In the genomic region with DNA sequence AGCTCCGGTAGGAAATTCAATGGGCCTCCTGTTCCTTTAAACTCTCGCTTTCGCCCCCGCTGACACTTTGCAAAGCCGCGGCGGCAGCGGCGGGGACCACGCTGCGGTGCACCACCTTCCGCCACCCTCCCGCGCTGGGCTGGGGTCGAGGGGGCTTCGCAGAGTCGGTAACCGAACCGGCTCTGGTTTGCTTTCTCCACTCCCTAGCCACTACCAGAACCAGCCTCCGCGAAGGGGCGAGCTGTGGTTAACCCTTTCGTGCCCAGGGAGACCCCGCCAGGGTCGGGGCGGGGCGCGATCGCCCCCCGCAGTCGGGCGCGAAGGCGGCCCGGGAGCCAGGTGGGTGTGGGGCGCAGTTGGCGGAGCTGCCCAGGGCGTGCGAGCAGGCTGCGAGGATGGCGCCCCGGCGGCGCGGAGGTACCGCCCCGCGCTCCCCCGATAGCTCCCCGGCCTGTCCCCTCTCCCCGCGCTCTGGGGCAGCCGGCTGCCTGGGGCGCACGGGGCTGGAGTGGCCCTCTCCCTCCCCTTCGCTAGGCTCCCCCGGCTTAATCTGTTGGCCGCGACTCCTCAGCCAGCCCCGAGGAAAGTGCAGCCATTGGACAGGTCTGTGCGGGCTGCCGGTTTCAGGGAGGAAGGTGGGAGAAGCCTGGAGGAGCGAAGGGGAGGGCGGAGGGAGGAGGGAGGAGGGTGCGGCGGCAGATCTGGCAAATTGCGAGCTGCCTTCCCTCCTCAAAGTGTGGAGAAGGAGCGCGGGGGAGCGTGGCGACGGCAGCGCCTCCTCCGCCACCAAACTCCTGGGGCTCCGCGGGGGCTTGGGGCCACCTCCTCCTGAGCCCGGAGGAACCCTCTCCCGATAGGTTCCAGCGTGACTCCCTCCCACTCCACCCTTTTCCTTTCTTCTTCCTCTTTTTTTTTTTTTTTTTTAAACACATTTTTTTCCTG, we compare ENCODE assay signal across 1 cellular context.
A peak's percentile ranks its signal among the peaks of the same experiment; 100 is the strongest.
TF ChIP-seq lines count a peak whose summit lies in the region.

No MANE protein-coding gene starts in this region.

TF ChIP-seq in HepG2, 621 proteins besides CTCF, POLR2A, EP300 and RAD21 (continued from another document):
- TF ChIP-seq, protein P1, sequence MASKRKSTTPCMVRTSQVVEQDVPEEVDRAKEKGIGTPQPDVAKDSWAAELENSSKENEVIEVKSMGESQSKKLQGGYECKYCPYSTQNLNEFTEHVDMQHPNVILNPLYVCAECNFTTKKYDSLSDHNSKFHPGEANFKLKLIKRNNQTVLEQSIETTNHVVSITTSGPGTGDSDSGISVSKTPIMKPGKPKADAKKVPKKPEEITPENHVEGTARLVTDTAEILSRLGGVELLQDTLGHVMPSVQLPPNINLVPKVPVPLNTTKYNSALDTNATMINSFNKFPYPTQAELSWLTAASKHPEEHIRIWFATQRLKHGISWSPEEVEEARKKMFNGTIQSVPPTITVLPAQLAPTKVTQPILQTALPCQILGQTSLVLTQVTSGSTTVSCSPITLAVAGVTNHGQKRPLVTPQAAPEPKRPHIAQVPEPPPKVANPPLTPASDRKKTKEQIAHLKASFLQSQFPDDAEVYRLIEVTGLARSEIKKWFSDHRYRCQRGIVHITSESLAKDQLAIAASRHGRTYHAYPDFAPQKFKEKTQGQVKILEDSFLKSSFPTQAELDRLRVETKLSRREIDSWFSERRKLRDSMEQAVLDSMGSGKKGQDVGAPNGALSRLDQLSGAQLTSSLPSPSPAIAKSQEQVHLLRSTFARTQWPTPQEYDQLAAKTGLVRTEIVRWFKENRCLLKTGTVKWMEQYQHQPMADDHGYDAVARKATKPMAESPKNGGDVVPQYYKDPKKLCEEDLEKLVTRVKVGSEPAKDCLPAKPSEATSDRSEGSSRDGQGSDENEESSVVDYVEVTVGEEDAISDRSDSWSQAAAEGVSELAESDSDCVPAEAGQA (IDR thresholded peaks at IDR 0.05; ENCODE audit: low read depth): no peak
- TF ChIP-seq, protein P1 (CRISPR knock-in tag; IDR thresholded peaks at IDR 0.05; ENCODE audit: borderline replicate concordance): no peak
- no peak for TF ChIP-seq ZNF549 (CRISPR knock-in tag; IDR thresholded peaks at IDR 0.05)
- 0 out of 2 replicates have a peak, but pooled peaks have one; percentile 38 for TF ChIP-seq EZH2 (conservative IDR thresholded peaks at IDR 0.05; ENCODE audit: low read depth, low read length)
- TF ChIP-seq, protein P2, sequence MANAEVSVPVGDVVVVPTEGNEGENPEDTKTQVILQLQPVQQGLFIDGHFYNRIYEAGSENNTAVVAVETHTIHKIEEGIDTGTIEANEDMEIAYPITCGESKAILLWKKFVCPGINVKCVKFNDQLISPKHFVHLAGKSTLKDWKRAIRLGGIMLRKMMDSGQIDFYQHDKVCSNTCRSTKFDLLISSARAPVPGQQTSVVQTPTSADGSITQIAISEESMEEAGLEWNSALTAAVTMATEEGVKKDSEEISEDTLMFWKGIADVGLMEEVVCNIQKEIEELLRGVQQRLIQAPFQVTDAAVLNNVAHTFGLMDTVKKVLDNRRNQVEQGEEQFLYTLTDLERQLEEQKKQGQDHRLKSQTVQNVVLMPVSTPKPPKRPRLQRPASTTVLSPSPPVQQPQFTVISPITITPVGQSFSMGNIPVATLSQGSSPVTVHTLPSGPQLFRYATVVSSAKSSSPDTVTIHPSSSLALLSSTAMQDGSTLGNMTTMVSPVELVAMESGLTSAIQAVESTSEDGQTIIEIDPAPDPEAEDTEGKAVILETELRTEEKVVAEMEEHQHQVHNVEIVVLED (CRISPR knock-in tag; IDR thresholded peaks at IDR 0.05; ENCODE audit: borderline replicate concordance): no peak
- peak; percentile 16; the same call in 1 of the 2 replicates for TF ChIP-seq MTA1 (CRISPR knock-in tag; IDR thresholded peaks at IDR 0.05; ENCODE audit: borderline replicate concordance)
- peak; percentile 8 for TF ChIP-seq HNRNPK (IDR thresholded peaks at IDR 0.05; ENCODE audit: low read depth, low read length, poor library complexity, severe bottlenecking)
- TF ChIP-seq ZNF589 (CRISPR knock-in tag; conservative IDR thresholded peaks at IDR 0.05): no peak
